14 cellular contexts compared by ENCODE assay signal in genomic region chr4:144338834-144339233, GRCh38.
"Had no signal": no experiment of that assay in that cellular context is flagged by ENCODE, and none has a peak within 500 bp of the region (broad histone marks: within the 10 kb centered on the region; RNA-seq: fewer than 3 reads in every experiment).

No MANE protein-coding gene starts in this region.

- H3K27me3 ChIP-seq: heart left ventricle, upper lobe of right lung had no signal

- H3K27ac ChIP-seq: heart left ventricle, prostate gland, upper lobe of right lung had no signal

- H3K36me3 ChIP-seq: heart left ventricle, prostate gland, upper lobe of right lung had no signal

- H3K9me3 Mint-ChIP-seq: activated CD4-positive, alpha-beta memory T cell treated with anti-CD3 and anti-CD28 coated beads for 36 hours had no signal

- H3K4me3 ChIP-seq: heart left ventricle, prostate gland, upper lobe of right lung had no signal

- DNase-seq: activated CD4-positive, alpha-beta memory T cell treated with anti-CD3 and anti-CD28 coated beads for 36 hours; activated CD8-positive, alpha-beta memory T cell treated with anti-CD3 and anti-CD28 coated beads, Interleukin-2, amount 50 U/mL, for 4 hours; activated naive CD4-positive, alpha-beta T cell; effector CD4-positive, alpha-beta T cell; heart left ventricle; natural killer cell; occipital lobe; stimulated activated CD4-positive, alpha-beta T cell treated with anti-CD3 and anti-CD28 coated beads, Interleukin-2, amount 100 ng/mL, for 24 hours; stimulated activated naive B cell treated with anti-CD40 and anti-IgM and Interleukin-4, amounts not matched to agents 10 μg/mL and 1 μg/mL and 100 μg/mL, for 72 hours; T1000; upper lobe of right lung had no signal

- H3K27ac Mint-ChIP-seq: activated CD4-positive, alpha-beta memory T cell treated with anti-CD3 and anti-CD28 coated beads for 36 hours; activated T-helper 1 cell treated with anti-CD3 and anti-CD28 coated beads, Interleukin-12 subunit alpha, Interleukin-12 subunit beta, Interleukin-2, Interleukin-4 antibody, amounts not matched to agents 30 ng/mL and 10 ng/mL and 1 ng/mL, durations not matched to agents 14 hours and 24 hours and 36 hours; natural killer cell; stimulated activated naive B cell treated with anti-CD40 and anti-IgM and Interleukin-4, amounts not matched to agents 10 μg/mL and 1 μg/mL and 100 μg/mL, for 72 hours had no signal

- H3K4me3 Mint-ChIP-seq: activated CD4-positive, alpha-beta memory T cell treated with anti-CD3 and anti-CD28 coated beads for 36 hours; activated T-helper 1 cell treated with anti-CD3 and anti-CD28 coated beads, Interleukin-12 subunit alpha, Interleukin-12 subunit beta, Interleukin-2, Interleukin-4 antibody, amounts not matched to agents 30 ng/mL and 10 ng/mL and 1 ng/mL, durations not matched to agents 14 hours and 24 hours and 36 hours; natural killer cell; stimulated activated naive B cell treated with anti-CD40 and anti-IgM and Interleukin-4, amounts not matched to agents 10 μg/mL and 1 μg/mL and 100 μg/mL, for 72 hours had no signal

- H3K27me3 Mint-ChIP-seq: activated CD4-positive, alpha-beta memory T cell treated with anti-CD3 and anti-CD28 coated beads for 36 hours had no signal

- H3K4me1 ChIP-seq: heart left ventricle, prostate gland, upper lobe of right lung had no signal

- H3K9me3 ChIP-seq: heart left ventricle, prostate gland, upper lobe of right lung had no signal

- ATAC-seq: heart left ventricle, sciatic nerve had no signal

- H3K36me3 Mint-ChIP-seq: activated CD4-positive, alpha-beta memory T cell treated with anti-CD3 and anti-CD28 coated beads for 36 hours; natural killer cell; stimulated activated naive B cell treated with anti-CD40 and anti-IgM and Interleukin-4, amounts not matched to agents 10 μg/mL and 1 μg/mL and 100 μg/mL, for 72 hours had no signal
